8 cellular contexts compared by ENCODE assay signal in the genomic region with DNA sequence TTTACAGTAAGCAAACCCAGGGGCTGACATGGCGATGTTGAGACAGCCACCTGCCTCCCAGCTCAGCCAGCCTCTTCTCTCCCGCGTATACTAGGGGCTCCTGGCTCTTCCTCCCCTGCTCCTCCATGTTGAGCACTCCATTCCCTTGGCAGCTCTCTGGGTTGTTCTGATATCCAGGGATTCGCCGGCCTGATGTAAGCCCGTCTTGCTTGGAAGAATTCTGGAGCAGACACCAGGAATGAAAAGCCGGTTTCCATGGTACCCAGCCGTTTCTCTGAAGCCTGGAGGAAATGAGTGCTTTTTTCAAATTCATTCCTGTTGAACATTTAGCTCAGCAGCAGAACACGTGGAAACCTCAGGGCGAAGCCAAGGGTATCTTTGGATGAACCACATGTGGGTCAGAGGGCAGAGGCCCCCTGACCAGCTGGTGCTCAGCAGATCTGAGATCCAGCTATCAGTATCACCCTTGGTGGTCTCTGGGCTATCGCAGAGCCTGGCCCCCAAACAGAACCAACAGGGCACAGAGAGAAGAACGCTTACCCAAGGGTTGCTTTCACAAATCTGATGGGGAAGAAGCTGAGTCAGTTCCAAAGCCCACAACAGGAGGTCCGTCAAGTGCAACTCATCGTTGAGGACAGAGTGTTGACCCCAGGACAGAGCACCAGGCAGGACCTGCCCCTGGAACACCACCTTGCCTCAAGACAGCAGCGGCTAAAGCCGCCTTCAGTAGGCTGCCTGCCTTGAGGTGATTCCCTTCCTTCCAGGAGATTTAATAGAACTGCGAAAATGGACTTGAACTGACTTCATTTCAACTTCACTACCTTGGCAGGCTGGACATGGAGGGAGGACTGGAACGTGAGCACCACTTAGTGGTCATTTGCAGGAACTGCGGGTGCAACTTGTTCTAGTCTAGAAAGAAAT.
DNase-seq lines count a peak whose midpoint lies in the region; ATAC-seq, FAIRE-seq and TF ChIP-seq lines count a peak whose summit lies in the region.

No MANE protein-coding gene starts in this region.

- POLR2A ChIA-PET in activated CD4-positive, alpha-beta T cell treated with anti-CD3 and anti-CD28 coated beads for 36 hours (lab: Charles Lee), result no interaction called here
- POLR2A ChIA-PET in endothelial cell of umbilical vein (lab: Charles Lee), result no interaction called here

- TF ChIP-seq CTCF in endothelial cell of umbilical vein (IDR thresholded peaks at IDR 0.05; ENCODE audit: extremely low read depth in 1 of 2, insufficient read depth in 1 of 2, low read depth in 1 of 2, low read length in 2 of 2), result peak; percentile 85 to 92

- H3K4me2 ChIP-seq in endothelial cell of umbilical vein (ENCODE audit: insufficient read depth, low read length), result no peak overlapping the region

- H3K9ac ChIP-seq in endothelial cell of umbilical vein (replicated peaks; ENCODE audit: extremely low read depth, insufficient read depth, low read length), result no peak overlapping the region

- TF ChIP-seq POLR2A in endothelial cell of umbilical vein (IDR thresholded peaks at IDR 0.05; ENCODE audit: low read depth, low read length), result no peak

- peaks cover 10 to 22% of the 10 kb centered on the region in 2 experiments for H3K27me3 ChIP-seq in endothelial cell of umbilical vein (ENCODE audit: control insufficient read depth in 2 of 2, insufficient read depth in 2 of 2, low read length in 2 of 2)

- peaks cover 2% of the 10 kb centered on the region for H3K4me1 Mint-ChIP-seq in activated CD4-positive, alpha-beta T cell treated with anti-CD3 and anti-CD28 coated beads for 36 hours

- in situ Hi-C loops in G401 (cut with HindIII; ENCODE audit: low sequenced_read_pairs), result no loop called here

- ATAC-seq in HG03103 (IDR thresholded peaks at IDR 0.05; ENCODE audit: low read depth, unreplicated experiment), result peak; percentile 45
- ATAC-seq in activated CD4-positive, alpha-beta T cell treated with anti-CD3 and anti-CD28 coated beads for 36 hours, result peak; percentile 47
- ATAC-seq in GM21526 (IDR thresholded peaks at IDR 0.05; ENCODE audit: low FRiP score, unreplicated experiment), result no peak

- dilution Hi-C loops in endothelial cell of umbilical vein (cut with MboI; ENCODE audit: extremely low pct_ligation_motif_present, low sequenced_read_pairs), result no loop called here

- no peak overlapping the region for H3K4me3 Mint-ChIP-seq in activated CD4-positive, alpha-beta T cell treated with anti-CD3 and anti-CD28 coated beads for 36 hours

- peak; percentile 95 for FAIRE-seq in endothelial cell of umbilical vein (lab: Jason Lieb, UNC)

- H3K4me3 ChIP-seq in endothelial cell of umbilical vein (replicated peaks in 1 of 3; ENCODE audit: insufficient read depth in 1 of 3, low read depth in 1 of 3, low read length in 3 of 3), result no peak overlapping the region

- H3K27me3 Mint-ChIP-seq in activated CD4-positive, alpha-beta T cell treated with anti-CD3 and anti-CD28 coated beads for 36 hours, result peaks cover 25% of the 10 kb centered on the region

- CTCF ChIA-PET in activated CD4-positive, alpha-beta T cell treated with anti-CD3 and anti-CD28 coated beads for 36 hours (lab: Charles Lee), result interaction anchor here (0.6 to 3.8 kb wide), 17 partner anchors 12 to 1033 kb away, joined by 3 to 31 read pairs (median 3); no protein-coding TSS in a partner anchor
- CTCF ChIA-PET in endothelial cell of umbilical vein (lab: Charles Lee), result interaction anchor here (0.9 to 10.0 kb wide), 10 partner anchors 11 to 1248 kb away, joined by 3 to 202 read pairs (median 10); no protein-coding TSS in a partner anchor

- no peaks in the 10 kb centered on the region for H3K9me1 ChIP-seq in endothelial cell of umbilical vein (replicated peaks; ENCODE audit: control insufficient read depth, extremely low read depth, insufficient read depth, low read length)

- H3K79me2 ChIP-seq in endothelial cell of umbilical vein (ENCODE audit: control insufficient read depth, insufficient read depth, low read length), result no peaks in the 10 kb centered on the region

- H3K27ac Mint-ChIP-seq in activated CD4-positive, alpha-beta T cell treated with anti-CD3 and anti-CD28 coated beads for 36 hours, result no peak overlapping the region

- H4K20me1 ChIP-seq in endothelial cell of umbilical vein (replicated peaks; ENCODE audit: control insufficient read depth, extremely low read depth, insufficient read depth, low read length), result no peaks in the 10 kb centered on the region

- no peaks in the 10 kb centered on the region for H3K9me3 ChIP-seq in endothelial cell of umbilical vein (replicated peaks; ENCODE audit: control insufficient read depth, insufficient read depth, low read length)

- no peaks in the 10 kb centered on the region for H3K4me1 ChIP-seq in endothelial cell of umbilical vein (ENCODE audit: control insufficient read depth, extremely low read depth, insufficient read depth, low read length)

- intact Hi-C loops in activated CD4-positive, alpha-beta T cell treated with anti-CD3 and anti-CD28 coated beads for 36 hours (cut with DNase I, micrococcal nuclease), result loop anchor here (1.0 to 5.0 kb wide), 6 partner anchors 34 to 1250 kb away; no protein-coding TSS in a partner anchor
- intact Hi-C loops in endothelial cell of umbilical vein (cut with micrococcal nuclease), result loop anchor here (1.0 kb wide), 4 partner anchors 34 to 1249 kb away; no protein-coding TSS in a partner anchor

- BruUV-seq in endothelial cell of umbilical vein (replicated peaks; lab: Mats Ljungman, UMichigan), result no TSS peak

- H3K36me3 ChIP-seq in endothelial cell of umbilical vein (ENCODE audit: control insufficient read depth in 2 of 2, extremely low read depth in 1 of 2, insufficient read depth in 2 of 2, low read length in 2 of 2), result no peaks in the 10 kb centered on the region

- DNase-seq in G401 (ENCODE audit: low spot score), result peak; percentile 68
- DNase-seq in NCI-H510A (lab: John Stamatoyannopoulos, UW), result peak; percentile 34
- DNase-seq in activated CD4-positive, alpha-beta T cell treated with anti-CD3 and anti-CD28 coated beads for 36 hours, result peak; percentile 69
- peak; percentile 72 for DNase-seq in endothelial cell of umbilical vein (ENCODE audit: low read depth, low spot score)
- peak; percentile 76 for DNase-seq in midbrain (lab: John Stamatoyannopoulos, UW)
- DNase-seq in substantia nigra (lab: John Stamatoyannopoulos, UW), result peak in 39 of 49 donors; percentile 3 to 58 (median 29)

- no peak overlapping the region for H3K27ac ChIP-seq in endothelial cell of umbilical vein (ENCODE audit: insufficient read depth, low read depth, low read length)
- H3K27ac ChIP-seq in substantia nigra (ENCODE audit: low read depth, low read length, poor library complexity, severe bottlenecking), result no peak overlapping the region

- no peak overlapping the region for H2AFZ ChIP-seq in endothelial cell of umbilical vein (ENCODE audit: low read depth, low read length)

- H3K36me3 Mint-ChIP-seq in activated CD4-positive, alpha-beta T cell treated with anti-CD3 and anti-CD28 coated beads for 36 hours (ENCODE audit: low read depth), result no peaks in the 10 kb centered on the region

- H3K9me3 Mint-ChIP-seq in activated CD4-positive, alpha-beta T cell treated with anti-CD3 and anti-CD28 coated beads for 36 hours (ENCODE audit: low read depth), result no peaks in the 10 kb centered on the region

TF ChIP-seq in endothelial cell of umbilical vein, 7 proteins besides CTCF, POLR2A, EP300 and RAD21:
- TF ChIP-seq MYC (IDR thresholded peaks at IDR 0.05; ENCODE audit: low read depth, low read length), result no peak
- no peak for TF ChIP-seq FOS (IDR thresholded peaks at IDR 0.05; ENCODE audit: borderline replicate concordance, insufficient read depth, low read length)
- TF ChIP-seq EZH2 (IDR thresholded peaks at IDR 0.05; ENCODE audit: borderline replicate concordance, low read depth, low read length, severe bottlenecking), result no peak
- TF ChIP-seq POLR2AphosphoS5 (IDR thresholded peaks at IDR 0.05; ENCODE audit: insufficient read depth, low read depth, low read length), result no peak
- TF ChIP-seq JUN (IDR thresholded peaks at IDR 0.05; ENCODE audit: borderline replicate concordance, insufficient read depth, insufficient read length, low read depth), result no peak
- no peak for TF ChIP-seq GATA2 (IDR thresholded peaks at IDR 0.05; ENCODE audit: insufficient read depth, insufficient read length, low read depth, low read length)
- TF ChIP-seq, protein P1, sequence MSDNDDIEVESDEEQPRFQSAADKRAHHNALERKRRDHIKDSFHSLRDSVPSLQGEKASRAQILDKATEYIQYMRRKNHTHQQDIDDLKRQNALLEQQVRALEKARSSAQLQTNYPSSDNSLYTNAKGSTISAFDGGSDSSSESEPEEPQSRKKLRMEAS (IDR thresholded peaks at IDR 0.05; ENCODE audit: insufficient read depth, insufficient read length), result no peak
TF ChIP-seq in endothelial cell of umbilical vein: peak in this region for 0.
